14 cellular contexts compared by ENCODE assay signal in the genomic region with DNA sequence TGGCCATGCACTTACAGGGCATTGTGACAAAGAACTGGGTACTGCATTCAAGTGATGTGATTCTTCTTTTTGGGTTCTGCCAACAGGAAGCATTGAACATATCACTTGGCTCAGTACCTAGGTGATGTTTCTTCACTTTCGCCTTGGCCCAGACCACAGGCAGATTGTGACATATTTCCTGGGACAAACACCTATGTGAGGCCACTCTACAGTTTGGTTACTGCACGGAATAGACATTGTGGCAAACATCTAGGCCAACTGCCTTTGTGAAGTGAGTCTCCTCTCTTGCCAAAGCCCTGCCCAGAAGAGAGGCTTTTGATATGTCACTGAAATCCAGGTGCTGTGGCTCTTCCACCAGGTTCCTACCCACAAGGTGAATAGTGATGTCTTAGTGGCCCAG. TPM values are rescaled to one million over a fixed set of nuclear protein-coding genes. Genes with fewer than 3 reads are reported as not detected.
A peak's percentile ranks its signal among the peaks of the same experiment; 100 is the strongest.
DNase-seq lines count a peak whose midpoint lies in the region; ATAC-seq lines count a peak whose summit lies in the region.
"Not testable (repeated sequence)": the region's sequence is repeated elsewhere in the genome, so short reads cannot be mapped to it uniquely, and the experiment has no call there.
"Had no signal": no experiment of that assay in that cellular context is flagged by ENCODE, and none has a peak within 500 bp of the region (broad histone marks: within the 10 kb centered on the region; RNA-seq: fewer than 3 reads in every experiment).

No MANE protein-coding gene starts in this region.

- H3K27me3 Mint-ChIP-seq in stimulated activated naive CD8-positive, alpha-beta T cell treated with anti-CD3 and anti-CD28 coated beads, Interleukin-15, amount 100 ng/mL, for 72 hours: not testable (repeated sequence)

- not testable (repeated sequence) for H3K27ac Mint-ChIP-seq in stimulated activated effector memory CD8-positive, alpha-beta T cell treated with anti-CD3 and anti-CD28 coated beads, Interleukin-12 subunit alpha, Interleukin-12 subunit beta, amount 100 ng/mL, for 72 hours; stimulated activated naive CD8-positive, alpha-beta T cell treated with anti-CD3 and anti-CD28 coated beads, Interleukin-15, amount 100 ng/mL, for 72 hours

- H3K4me3 Mint-ChIP-seq in stimulated activated effector memory CD8-positive, alpha-beta T cell treated with anti-CD3 and anti-CD28 coated beads, Interleukin-12 subunit alpha, Interleukin-12 subunit beta, amount 100 ng/mL, for 72 hours; stimulated activated naive CD8-positive, alpha-beta T cell treated with anti-CD3 and anti-CD28 coated beads, Interleukin-15, amount 100 ng/mL, for 72 hours: not testable (repeated sequence)

- H3K9me3 Mint-ChIP-seq in stimulated activated effector memory CD8-positive, alpha-beta T cell treated with anti-CD3 and anti-CD28 coated beads, Interleukin-12 subunit alpha, Interleukin-12 subunit beta, amount 100 ng/mL, for 72 hours; stimulated activated naive CD8-positive, alpha-beta T cell treated with anti-CD3 and anti-CD28 coated beads, Interleukin-15, amount 100 ng/mL, for 72 hours: not testable (repeated sequence)

- not testable (repeated sequence) for H3K4me1 Mint-ChIP-seq in stimulated activated effector memory CD8-positive, alpha-beta T cell treated with anti-CD3 and anti-CD28 coated beads, Interleukin-12 subunit alpha, Interleukin-12 subunit beta, amount 100 ng/mL, for 72 hours; stimulated activated naive CD8-positive, alpha-beta T cell treated with anti-CD3 and anti-CD28 coated beads, Interleukin-15, amount 100 ng/mL, for 72 hours

- DNase-seq in left lobe of liver (ENCODE audit: low spot score); stimulated activated effector memory CD8-positive, alpha-beta T cell treated with anti-CD3 and anti-CD28 coated beads, Interleukin-12 subunit alpha, Interleukin-12 subunit beta, amount 100 ng/mL, for 72 hours (ENCODE audit: low spot score in 2 of 2); stimulated activated naive CD8-positive, alpha-beta T cell treated with anti-CD3 and anti-CD28 coated beads, Interleukin-15, amount 100 ng/mL, for 72 hours: not testable (repeated sequence)

- not testable (repeated sequence) for H3K36me3 Mint-ChIP-seq in stimulated activated effector memory CD8-positive, alpha-beta T cell treated with anti-CD3 and anti-CD28 coated beads, Interleukin-12 subunit alpha, Interleukin-12 subunit beta, amount 100 ng/mL, for 72 hours

- ATAC-seq in left lobe of liver: peak; percentile 54
- ATAC-seq in stimulated activated effector memory CD8-positive, alpha-beta T cell treated with anti-CD3 and anti-CD28 coated beads, Interleukin-12 subunit alpha, Interleukin-12 subunit beta, amount 100 ng/mL, for 72 hours: peak; percentile 53
- peak; percentile 21 for ATAC-seq in stimulated activated naive CD8-positive, alpha-beta T cell treated with anti-CD3 and anti-CD28 coated beads, Interleukin-15, amount 100 ng/mL, for 72 hours

RNA-seq across cellular contexts. Expression of gene BPY2, which starts 14.4 kb away (rescaled TPM):
- not detected for total RNA-seq in left lobe of liver
- total RNA-seq: A172; A673; B cell; Caco-2; Calu3; CD4-positive, alpha-beta memory T cell; CD4-positive, alpha-beta T cell; CD4-positive, CD25-positive, alpha-beta regulatory T cell; CD8-positive, alpha-beta memory T cell; CD8-positive, alpha-beta T cell; Daoy had no signal
